In the genomic region with DNA sequence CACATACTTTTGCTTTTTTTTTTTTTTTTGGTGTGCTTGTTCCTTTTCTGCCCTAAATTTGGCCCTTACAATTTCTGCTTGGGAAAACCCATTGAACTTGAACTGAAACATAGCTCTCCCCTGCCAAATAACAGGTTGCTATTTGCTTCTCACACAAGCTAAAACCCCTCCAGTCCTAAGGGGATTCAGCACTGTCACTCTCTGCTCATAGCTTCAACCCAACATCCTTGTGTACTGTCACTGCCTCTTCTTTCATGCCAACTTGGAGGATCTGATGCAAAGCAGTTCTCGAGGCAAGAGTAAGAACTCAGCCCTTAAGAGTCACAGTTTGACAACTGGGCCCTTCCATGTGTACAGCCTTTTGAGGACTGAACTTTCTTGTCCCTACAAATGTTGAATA, we compare ENCODE assay signal across 1 cellular context.
TF ChIP-seq lines count a peak whose summit lies in the region.

No MANE protein-coding gene starts in this region.

TF ChIP-seq in H1, 55 proteins besides CTCF, POLR2A, EP300 and RAD21:
- TF ChIP-seq FOSL1 (IDR thresholded peaks at IDR 0.05; ENCODE audit: insufficient read depth, low read depth, low read length) (no peak), SIRT6 (IDR thresholded peaks at IDR 0.05; ENCODE audit: low read length) (no peak), SP1 (IDR thresholded peaks at IDR 0.05; ENCODE audit: low read depth, low read length) (no peak), GTF2F1 (IDR thresholded peaks at IDR 0.05; ENCODE audit: borderline replicate concordance, low read depth, low read length) (no peak), POLR2AphosphoS5 (IDR thresholded peaks at IDR 0.05; ENCODE audit: low read depth, low read length) (no peak), MAFK (IDR thresholded peaks at IDR 0.05; ENCODE audit: low read depth, low read length) (no peak), TEAD4 (IDR thresholded peaks at IDR 0.05; ENCODE audit: low read depth, low read length) (no peak), RBBP5 (IDR thresholded peaks at IDR 0.05; ENCODE audit: borderline replicate concordance, low read depth, low read length) (no peak), CBX5 (IDR thresholded peaks at IDR 0.05; ENCODE audit: low read depth, low read length) (no peak), RXRA (IDR thresholded peaks at IDR 0.05; ENCODE audit: insufficient read depth, low read depth, low read length) (no peak)
- TF ChIP-seq, protein P1, sequence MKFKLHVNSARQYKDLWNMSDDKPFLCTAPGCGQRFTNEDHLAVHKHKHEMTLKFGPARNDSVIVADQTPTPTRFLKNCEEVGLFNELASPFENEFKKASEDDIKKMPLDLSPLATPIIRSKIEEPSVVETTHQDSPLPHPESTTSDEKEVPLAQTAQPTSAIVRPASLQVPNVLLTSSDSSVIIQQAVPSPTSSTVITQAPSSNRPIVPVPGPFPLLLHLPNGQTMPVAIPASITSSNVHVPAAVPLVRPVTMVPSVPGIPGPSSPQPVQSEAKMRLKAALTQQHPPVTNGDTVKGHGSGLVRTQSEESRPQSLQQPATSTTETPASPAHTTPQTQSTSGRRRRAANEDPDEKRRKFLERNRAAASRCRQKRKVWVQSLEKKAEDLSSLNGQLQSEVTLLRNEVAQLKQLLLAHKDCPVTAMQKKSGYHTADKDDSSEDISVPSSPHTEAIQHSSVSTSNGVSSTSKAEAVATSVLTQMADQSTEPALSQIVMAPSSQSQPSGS (IDR thresholded peaks at IDR 0.05; ENCODE audit: low read length), result no peak
